14 cellular contexts compared by ENCODE assay signal in genomic region chr1:179817789-179818188, GRCh38. TPM values are rescaled to one million over a fixed set of nuclear protein-coding genes. Genes with fewer than 3 reads are reported as not detected.
A peak's percentile ranks its signal among the peaks of the same experiment; 100 is the strongest.
DNase-seq lines count a peak whose midpoint lies in the region; TF ChIP-seq lines count a peak whose summit lies in the region.
"Had no signal": no experiment of that assay in that cellular context is flagged by ENCODE, and none has a peak within 500 bp of the region (broad histone marks: within the 10 kb centered on the region; RNA-seq: fewer than 3 reads in every experiment).

No MANE protein-coding gene starts in this region.

- H3K9me2 ChIP-seq in hepatocyte (replicated peaks; ENCODE audit: insufficient read depth), result no peaks in the 10 kb centered on the region

- DNase-seq in chondrocyte (ENCODE audit: low spot score), result peak; percentile 74
- peak; percentile 88 for DNase-seq in hepatic stellate cell (ENCODE audit: low spot score)
- DNase-seq in skeletal muscle cell (ENCODE audit: low read depth), result peak; percentile 53
- DNase-seq in GM19238 (ENCODE audit: insufficient read length, low spot score), result no peak
- DNase-seq in iPS-NIHi7 (ENCODE audit: extremely low spot score), result no peak
- no peak for DNase-seq in NCI-H2196 treated with DMSO at 0.1 percent for 48 hours (lab: John Stamatoyannopoulos, UW; ENCODE audit: unreplicated experiment)
- DNase-seq in hepatocyte (ENCODE audit: low spot score), result no peak
- DNase-seq: activated CD4-positive, alpha-beta T cell treated with anti-CD3 and anti-CD28 coated beads, Interleukin-2, amount 50 U/mL, for 48 hours; CD8-positive, alpha-beta memory T cell; NCI-H2081; small intestine had no signal

- no peak overlapping the region for H3K4me3 Mint-ChIP-seq in chondrocyte (ENCODE audit: unreplicated experiment)
- H3K4me3 Mint-ChIP-seq: activated T-helper 1 cell treated with anti-CD3 and anti-CD28 coated beads, Interleukin-12 subunit alpha, Interleukin-12 subunit beta, Interleukin-2, Interleukin-4 antibody, amounts not matched to agents 30 ng/mL and 10 ng/mL and 1 ng/mL, durations not matched to agents 14 hours and 24 hours and 36 hours had no signal

- no peaks in the 10 kb centered on the region for H3K36me3 Mint-ChIP-seq in chondrocyte (ENCODE audit: low read depth)
- H3K36me3 Mint-ChIP-seq: CD8-positive, alpha-beta memory T cell had no signal

- H3K27me3 Mint-ChIP-seq in chondrocyte (ENCODE audit: low read depth), result no peaks in the 10 kb centered on the region

- H3K79me2 ChIP-seq in hepatocyte, result no peaks in the 10 kb centered on the region

- 81% methylated on average over 8 of the region's 8 CpGs for whole genome bisulfite sequencing in hepatocyte (ENCODE audit: low lambda C conversion rate, missing lambda C conversion rate)

- H3K4me1 ChIP-seq in HEK293 (ENCODE audit: control insufficient read depth, insufficient read depth, low read length) (no peaks in the 10 kb centered on the region; the same call in 1 of the 2 replicates), hepatocyte (ENCODE audit: insufficient read depth) (peaks cover 5% of the 10 kb centered on the region)

- H3K4me1 Mint-ChIP-seq in chondrocyte (ENCODE audit: low read depth), result peaks cover 17% of the 10 kb centered on the region

- no peaks in the 10 kb centered on the region for H4K20me1 ChIP-seq in hepatocyte (ENCODE audit: insufficient read depth, poor library complexity, severe bottlenecking)

- H3K27me3 ChIP-seq in hepatocyte, result no peaks in the 10 kb centered on the region

- POLR2A ChIA-PET in HEK293 (lab: Yijun Ruan, JAX), result no interaction called here

- no peak overlapping the region for H3K4me2 ChIP-seq in hepatocyte

- TF ChIP-seq CTCF in HEK293 (tag by site-specific recombination; IDR thresholded peaks at IDR 0.05) (no peak), chondrocyte (IDR thresholded peaks at IDR 0.05) (no peak), hepatocyte (IDR thresholded peaks at IDR 0.05; ENCODE audit: poor library complexity) (no peak)

- no peaks in the 10 kb centered on the region for H3K36me3 ChIP-seq in HEK293 (ENCODE audit: control insufficient read depth in 2 of 2, insufficient read depth in 1 of 2, low read length in 2 of 2)
- no peaks in the 10 kb centered on the region for H3K36me3 ChIP-seq in hepatocyte (replicated peaks; ENCODE audit: insufficient read depth, low read depth)
- H3K36me3 ChIP-seq: HAP-1 had no signal

- H3K9me3 ChIP-seq in HEK293 (ENCODE audit: control insufficient read depth, insufficient read depth, low read depth, low read length) (no peaks in the 10 kb centered on the region), hepatocyte (ENCODE audit: low read depth) (no peaks in the 10 kb centered on the region)
- H3K9me3 ChIP-seq: HAP-1 had no signal

- H3K27ac ChIP-seq in HEK293 (ENCODE audit: extremely low read depth, low read depth, low read length) (no peak overlapping the region), hepatocyte (no peak overlapping the region)

- H3K27ac Mint-ChIP-seq in chondrocyte (ENCODE audit: unreplicated experiment), result no peak overlapping the region
- H3K27ac Mint-ChIP-seq: activated T-helper 1 cell treated with anti-CD3 and anti-CD28 coated beads, Interleukin-12 subunit alpha, Interleukin-12 subunit beta, Interleukin-2, Interleukin-4 antibody, amounts not matched to agents 30 ng/mL and 10 ng/mL and 1 ng/mL, durations not matched to agents 14 hours and 24 hours and 36 hours had no signal

- CTCF ChIA-PET in HEK293 (lab: Yijun Ruan, JAX), result interaction anchor here (0.6 to 3.1 kb wide), 6 partner anchors 8 to 338 kb away, joined by 3 to 16 read pairs (median 3); no protein-coding TSS in a partner anchor

- H3K4me3 ChIP-seq in HEK293 (ENCODE audit: low read depth, low read length), result no peak overlapping the region
- no peak overlapping the region for H3K4me3 ChIP-seq in skeletal muscle cell (ENCODE audit: low read depth, low read length)
- H3K4me3 ChIP-seq in hepatocyte, result no peak overlapping the region
- H3K4me3 ChIP-seq: HAP-1 had no signal

- H2AFZ ChIP-seq in hepatocyte, result no peak overlapping the region

- no peaks in the 10 kb centered on the region for H3K9me3 Mint-ChIP-seq in chondrocyte (ENCODE audit: low read depth)
- H3K9me3 Mint-ChIP-seq: activated T-helper 1 cell treated with anti-CD3 and anti-CD28 coated beads, Interleukin-12 subunit alpha, Interleukin-12 subunit beta, Interleukin-2, Interleukin-4 antibody, amounts not matched to agents 30 ng/mL and 10 ng/mL and 1 ng/mL, durations not matched to agents 14 hours and 24 hours and 36 hours had no signal

TF ChIP-seq in HEK293, 187 proteins besides CTCF, POLR2A, EP300 and RAD21:
- TF ChIP-seq ZNF510 (tag by site-specific recombination; IDR thresholded peaks at IDR 0.05; ENCODE audit: insufficient replicate concordance) (no peak), ZNF837 (tag by site-specific recombination; IDR thresholded peaks at IDR 0.05) (no peak), PRDM1 (tag by site-specific recombination; IDR thresholded peaks at IDR 0.05) (no peak), ZNF341 (tag by site-specific recombination; IDR thresholded peaks at IDR 0.05; ENCODE audit: low read depth) (peak; percentile 86)
- TF ChIP-seq, protein P1, sequence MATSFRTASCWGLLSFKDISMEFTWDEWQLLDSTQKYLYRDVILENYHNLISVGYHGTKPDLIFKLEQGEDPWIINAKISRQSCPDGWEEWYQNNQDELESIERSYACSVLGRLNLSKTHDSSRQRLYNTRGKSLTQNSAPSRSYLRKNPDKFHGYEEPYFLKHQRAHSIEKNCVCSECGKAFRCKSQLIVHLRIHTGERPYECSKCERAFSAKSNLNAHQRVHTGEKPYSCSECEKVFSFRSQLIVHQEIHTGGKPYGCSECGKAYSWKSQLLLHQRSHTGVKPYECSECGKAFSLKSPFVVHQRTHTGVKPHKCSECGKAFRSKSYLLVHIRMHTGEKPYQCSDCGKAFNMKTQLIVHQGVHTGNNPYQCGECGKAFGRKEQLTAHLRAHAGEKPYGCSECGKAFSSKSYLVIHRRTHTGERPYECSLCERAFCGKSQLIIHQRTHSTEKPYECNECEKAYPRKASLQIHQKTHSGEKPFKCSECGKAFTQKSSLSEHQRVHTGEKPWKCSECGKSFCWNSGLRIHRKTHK (tag by site-specific recombination; IDR thresholded peaks at IDR 0.05), result no peak

RNA-seq across cellular contexts. Expression of gene TOR1AIP2, which starts 59.8 kb away (rescaled TPM):
- total RNA-seq in chondrocyte (85.2 to 98.5 TPM (median 85.8 TPM) in 3 replicates), hepatocyte (158 TPM in 2 replicates)
- 36.6 and 38.6 TPM in 2 replicates for polyA plus RNA-seq in hepatocyte

Comparison
In these comparisons a context has a peak if more than half of its experiments do, and no peak if none do; other contexts are left out.
1. DNase-seq: peak in chondrocyte (single experiment), hepatic stellate cell (single experiment) and skeletal muscle cell (single experiment); none in GM19238 (single experiment), iPS-NIHi7 (single experiment), NCI-H2196 treated with DMSO at 0.1 percent for 48 hours (single experiment) and hepatocyte (single experiment).